ENCODE assay signal across 8 cellular contexts in genomic region chr10:80452688-80453391, GRCh38. TPM values are rescaled to one million over a fixed set of nuclear protein-coding genes. Genes with fewer than 3 reads are reported as not detected.
DNase-seq lines count a peak whose midpoint lies in the region; ATAC-seq and TF ChIP-seq lines count a peak whose summit lies in the region.

No MANE protein-coding gene starts in this region.

- H3K4me1 ChIP-seq in Caco-2 (peaks cover 60% of the 10 kb centered on the region), Panc1 (ENCODE audit: control insufficient read depth, insufficient read depth, low read length) (peaks cover 23% of the 10 kb centered on the region), ovary (ENCODE audit: insufficient read depth) (peaks cover 10% of the 10 kb centered on the region)

- intact Hi-C loops in Caco-2 (cut with micrococcal nuclease; ENCODE audit: unreplicated experiment) (loop anchor here (1.0 kb wide), 1 partner anchor 53 kb away; no protein-coding TSS in a partner anchor), Panc1 (cut with micrococcal nuclease; ENCODE audit: unreplicated experiment) (no loop called here), ovary (cut with DNase I) (loop anchor here in 2 of 4 donors (5.0 kb wide), 2 partner anchors 46 to 49 kb away; partner anchors contain the start of gene PRXL2A (in 1 of the 2))

- H3K36me3 ChIP-seq in Caco-2 (ENCODE audit: control insufficient read depth, insufficient read depth, low read length) (no peaks in the 10 kb centered on the region), Panc1 (ENCODE audit: control insufficient read depth, insufficient read depth, low read length) (no peaks in the 10 kb centered on the region), ovary (no peaks in the 10 kb centered on the region)

- TF ChIP-seq EP300 in ovary (IDR thresholded peaks at IDR 0.05): no peak

- peak overlapping the region; percentile 93 for H3K27ac ChIP-seq in Panc1 (ENCODE audit: low read length)
- H3K27ac ChIP-seq in ovary: peak overlapping the region; percentile 63 to 88

- in situ Hi-C loops in Panc1 (cut with HindIII; ENCODE audit: low pct_unique_long_range_greater_than_20kb, low sequenced_read_pairs): no loop called here

- BruUV-seq in Caco-2 (replicated peaks; lab: Mats Ljungman, UMichigan) (no TSS peak), Panc1 (replicated peaks; lab: Mats Ljungman, UMichigan) (no TSS peak)

- H3K9me3 ChIP-seq in Caco-2: no peaks in the 10 kb centered on the region
- no peaks in the 10 kb centered on the region for H3K9me3 ChIP-seq in Panc1 (ENCODE audit: control insufficient read depth, insufficient read depth, low read depth, low read length)
- no peaks in the 10 kb centered on the region for H3K9me3 ChIP-seq in ovary

- no peak for TF ChIP-seq CTCF in Caco-2 (IDR thresholded peaks at IDR 0.05; ENCODE audit: insufficient read depth in 1 of 2, low read depth in 1 of 2, low read length in 1 of 2, severe bottlenecking in 1 of 2, unreplicated experiment in 1 of 2)
- no peak for TF ChIP-seq CTCF in Panc1 (IDR thresholded peaks at IDR 0.05)
- TF ChIP-seq CTCF in epithelial cell of proximal tubule (conservative IDR thresholded peaks at IDR 0.05; ENCODE audit: low read depth, low read length): no peak
- TF ChIP-seq CTCF in ovary (IDR thresholded peaks at IDR 0.05): no peak

- peaks cover 33% of the 10 kb centered on the region for H3K36me3 Mint-ChIP-seq in Caco-2 (ENCODE audit: insufficient read depth, unreplicated experiment)

- no peak overlapping the region for H3K4me3 Mint-ChIP-seq in Caco-2 (ENCODE audit: unreplicated experiment)

- no peak for TF ChIP-seq POLR2A in ovary (IDR thresholded peaks at IDR 0.05)

- H3K9me3 Mint-ChIP-seq in Caco-2 (ENCODE audit: unreplicated experiment): no peaks in the 10 kb centered on the region

- no peaks in the 10 kb centered on the region for H3K27me3 Mint-ChIP-seq in Caco-2 (ENCODE audit: insufficient read depth, unreplicated experiment)

- no peak overlapping the region for H3K27ac Mint-ChIP-seq in Caco-2 (ENCODE audit: unreplicated experiment)

- 69 to 76% (median 71%) methylated on average over 9 of the region's 9 CpGs for WGBS in ovary, 3 donors

- no peak for ATAC-seq in Panc1
- ATAC-seq in GM19023 (IDR thresholded peaks at IDR 0.05; ENCODE audit: unreplicated experiment): no peak
- no peak for ATAC-seq in HG03108 (IDR thresholded peaks at IDR 0.05; ENCODE audit: unreplicated experiment)
- no peak for ATAC-seq in HG03469 (IDR thresholded peaks at IDR 0.05; ENCODE audit: unreplicated experiment)

- peak overlapping the region; percentile 53 for H3K4me3 ChIP-seq in Caco-2 (ENCODE audit: low read depth, low read length)
- peak overlapping the region; percentile 65 to 72 for H3K4me3 ChIP-seq in Panc1 (ENCODE audit: low read depth in 2 of 2, low read length in 2 of 2)
- H3K4me3 ChIP-seq in epithelial cell of proximal tubule (ENCODE audit: low read depth, low read length): peak overlapping the region; percentile 51
- H3K4me3 ChIP-seq in ovary: peak overlapping the region; percentile 40

- POLR2A ChIA-PET in Caco-2 (lab: Charles Lee) (interaction anchor here (0.5 to 1.5 kb wide), 4 partner anchors 41 to 51 kb away, joined by 3 to 5 read pairs (median 4); no protein-coding TSS in a partner anchor), Panc1 (lab: Charles Lee) (no interaction called here)

- no peak for DNase-seq in Caco-2
- no peak for DNase-seq in Panc1 (ENCODE audit: low read depth, low spot score)
- no peak for DNase-seq in epithelial cell of proximal tubule (ENCODE audit: low read depth)
- peak in 1 of 5 donors; percentile 31 for DNase-seq in ovary
- DNase-seq in ecto neural progenitor cell (ENCODE audit: low spot score): no peak

- H3K27me3 ChIP-seq in Caco-2 (replicated peaks; ENCODE audit: control insufficient read depth, insufficient read depth, low read length) (no peaks in the 10 kb centered on the region), Panc1 (ENCODE audit: control insufficient read depth, insufficient read depth, low read length) (no peaks in the 10 kb centered on the region), ovary (no peaks in the 10 kb centered on the region)

- peaks cover 27% of the 10 kb centered on the region for H3K4me1 Mint-ChIP-seq in Caco-2 (ENCODE audit: low read depth, unreplicated experiment)

- CTCF ChIA-PET in Caco-2 (lab: Charles Lee): interaction anchor here (0.6 to 1.7 kb wide), 3 partner anchors 8 to 55 kb away, joined by 4 to 13 read pairs (median 5); no protein-coding TSS in a partner anchor
- CTCF ChIA-PET in Panc1 (lab: Charles Lee): interaction anchor here (0.6 to 1.6 kb wide), 3 partner anchors 14 to 53 kb away, joined by 3 to 6 read pairs (median 4); no protein-coding TSS in a partner anchor

RNA-seq across cellular contexts. Expression of gene TSPAN14, which starts 1.3 kb away (rescaled TPM):
- total RNA-seq in Caco-2 (2022) (138 and 140 TPM in 2 replicates), Panc1 (2021; ENCODE audit: unreplicated experiment) (39.0 TPM), epithelial cell of proximal tubule (96.7 and 139 TPM in 2 replicates), ovary (100 to 1,000 TPM in 1 of 7 donors, 10 to 100 TPM in 6; 38.5 to 103 (median 74.8) TPM)
- polyA plus RNA-seq in Panc1 (2012; ENCODE audit: insufficient read length): 48.4 TPM
- polyA plus RNA-seq in ovary: 10 to 100 TPM; 35.4 to 77.1 TPM

RNA-seq across cellular contexts. Expression of gene PRXL2A, which starts 44.5 kb away (rescaled TPM):
- total RNA-seq in Caco-2 (2022): 82.0 and 88.6 TPM in 2 replicates
- total RNA-seq in Panc1 (2021; ENCODE audit: unreplicated experiment): 89.0 TPM
- polyA plus RNA-seq in Panc1 (2012; ENCODE audit: insufficient read length): 57.3 TPM
- total RNA-seq in epithelial cell of proximal tubule: 50.5 and 52.0 TPM in 2 replicates
- 10 to 100 TPM; 26.7 to 54.9 (median 43.7) TPM for total RNA-seq in ovary
- polyA plus RNA-seq in ovary: 10 to 100 TPM; 24.8 to 58.9 TPM
